1 cellular context compared by ENCODE assay signal in the genomic region with DNA sequence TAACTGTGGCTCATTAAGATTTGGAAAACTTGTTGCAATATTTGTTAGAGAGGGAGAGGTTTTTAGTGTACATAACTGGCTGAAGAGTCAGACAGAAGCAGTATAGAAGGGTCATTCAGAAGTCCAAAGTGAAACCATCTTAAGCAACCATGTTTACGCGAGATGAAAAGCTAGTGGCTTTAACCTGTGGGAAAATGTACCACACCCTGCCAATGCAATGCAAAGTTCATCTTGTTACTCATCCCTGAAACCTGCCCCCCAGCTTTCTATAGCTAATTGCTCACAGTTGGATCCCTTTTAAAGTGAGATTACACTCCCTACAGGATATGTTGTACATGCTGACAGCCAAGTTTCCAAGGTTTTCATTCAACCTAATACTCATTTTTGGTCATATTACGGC.
TF ChIP-seq lines count a peak whose summit lies in the region.

No MANE protein-coding gene starts in this region.

TF ChIP-seq in HEK293, 187 proteins besides CTCF, POLR2A, EP300 and RAD21 (continued from another document):
- TF ChIP-seq, protein P1, sequence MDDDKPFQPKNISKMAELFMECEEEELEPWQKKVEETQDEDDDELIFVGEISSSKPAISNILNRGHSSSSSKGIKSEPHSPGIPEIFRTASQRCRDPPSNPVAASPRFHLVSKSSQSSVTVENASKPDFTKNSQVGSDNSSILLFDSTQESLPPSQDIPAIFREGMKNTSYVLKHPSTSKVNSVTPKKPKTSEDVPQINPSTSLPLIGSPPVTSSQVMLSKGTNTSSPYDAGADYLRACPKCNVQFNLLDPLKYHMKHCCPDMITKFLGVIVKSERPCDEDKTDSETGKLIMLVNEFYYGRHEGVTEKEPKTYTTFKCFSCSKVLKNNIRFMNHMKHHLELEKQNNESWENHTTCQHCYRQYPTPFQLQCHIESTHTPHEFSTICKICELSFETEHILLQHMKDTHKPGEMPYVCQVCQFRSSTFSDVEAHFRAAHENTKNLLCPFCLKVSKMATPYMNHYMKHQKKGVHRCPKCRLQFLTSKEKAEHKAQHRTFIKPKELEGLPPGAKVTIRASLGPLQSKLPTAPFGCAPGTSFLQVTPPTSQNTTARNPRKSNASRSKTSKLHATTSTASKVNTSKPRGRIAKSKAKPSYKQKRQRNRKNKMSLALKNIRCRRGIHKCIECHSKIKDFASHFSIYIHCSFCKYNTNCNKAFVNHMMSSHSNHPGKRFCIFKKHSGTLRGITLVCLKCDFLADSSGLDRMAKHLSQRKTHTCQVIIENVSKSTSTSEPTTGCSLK (tag by site-specific recombination; IDR thresholded peaks at IDR 0.05): no peak
- TF ChIP-seq, protein P2, sequence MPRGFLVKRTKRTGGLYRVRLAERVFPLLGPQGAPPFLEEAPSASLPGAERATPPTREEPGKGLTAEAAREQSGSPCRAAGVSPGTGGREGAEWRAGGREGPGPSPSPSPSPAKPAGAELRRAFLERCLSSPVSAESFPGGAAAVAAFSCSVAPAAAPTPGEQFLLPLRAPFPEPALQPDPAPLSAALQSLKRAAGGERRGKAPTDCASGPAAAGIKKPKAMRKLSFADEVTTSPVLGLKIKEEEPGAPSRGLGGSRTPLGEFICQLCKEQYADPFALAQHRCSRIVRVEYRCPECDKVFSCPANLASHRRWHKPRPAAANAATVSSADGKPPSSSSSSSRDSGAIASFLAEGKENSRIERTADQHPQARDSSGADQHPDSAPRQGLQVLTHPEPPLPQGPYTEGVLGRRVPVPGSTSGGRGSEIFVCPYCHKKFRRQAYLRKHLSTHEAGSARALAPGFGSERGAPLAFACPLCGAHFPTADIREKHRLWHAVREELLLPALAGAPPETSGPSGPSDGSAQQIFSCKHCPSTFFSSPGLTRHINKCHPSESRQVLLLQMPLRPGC (tag by site-specific recombination; IDR thresholded peaks at IDR 0.05): no peak
- TF ChIP-seq ZNF654 (tag by site-specific recombination; IDR thresholded peaks at IDR 0.05; ENCODE audit: low read depth): no peak
- no peak for TF ChIP-seq ZNF324 (tag by site-specific recombination; IDR thresholded peaks at IDR 0.05)
- TF ChIP-seq KLF8 (tag by site-specific recombination; IDR thresholded peaks at IDR 0.05): no peak
- no peak for TF ChIP-seq OVOL3 (tag by site-specific recombination; IDR thresholded peaks at IDR 0.05)
- no peak for TF ChIP-seq ZNF624 (tag by site-specific recombination; IDR thresholded peaks at IDR 0.05)
- TF ChIP-seq ZNF354C (tag by site-specific recombination; IDR thresholded peaks at IDR 0.05; ENCODE audit: borderline replicate concordance, low read depth): no peak
- TF ChIP-seq, protein P3, sequence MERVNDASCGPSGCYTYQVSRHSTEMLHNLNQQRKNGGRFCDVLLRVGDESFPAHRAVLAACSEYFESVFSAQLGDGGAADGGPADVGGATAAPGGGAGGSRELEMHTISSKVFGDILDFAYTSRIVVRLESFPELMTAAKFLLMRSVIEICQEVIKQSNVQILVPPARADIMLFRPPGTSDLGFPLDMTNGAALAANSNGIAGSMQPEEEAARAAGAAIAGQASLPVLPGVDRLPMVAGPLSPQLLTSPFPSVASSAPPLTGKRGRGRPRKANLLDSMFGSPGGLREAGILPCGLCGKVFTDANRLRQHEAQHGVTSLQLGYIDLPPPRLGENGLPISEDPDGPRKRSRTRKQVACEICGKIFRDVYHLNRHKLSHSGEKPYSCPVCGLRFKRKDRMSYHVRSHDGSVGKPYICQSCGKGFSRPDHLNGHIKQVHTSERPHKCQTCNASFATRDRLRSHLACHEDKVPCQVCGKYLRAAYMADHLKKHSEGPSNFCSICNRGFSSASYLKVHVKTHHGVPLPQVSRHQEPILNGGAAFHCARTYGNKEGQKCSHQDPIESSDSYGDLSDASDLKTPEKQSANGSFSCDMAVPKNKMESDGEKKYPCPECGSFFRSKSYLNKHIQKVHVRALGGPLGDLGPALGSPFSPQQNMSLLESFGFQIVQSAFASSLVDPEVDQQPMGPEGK (tag by site-specific recombination; IDR thresholded peaks at IDR 0.05): no peak
- no peak for TF ChIP-seq ZNF23 (tag by site-specific recombination; IDR thresholded peaks at IDR 0.05; ENCODE audit: borderline replicate concordance)
- TF ChIP-seq, protein P4, sequence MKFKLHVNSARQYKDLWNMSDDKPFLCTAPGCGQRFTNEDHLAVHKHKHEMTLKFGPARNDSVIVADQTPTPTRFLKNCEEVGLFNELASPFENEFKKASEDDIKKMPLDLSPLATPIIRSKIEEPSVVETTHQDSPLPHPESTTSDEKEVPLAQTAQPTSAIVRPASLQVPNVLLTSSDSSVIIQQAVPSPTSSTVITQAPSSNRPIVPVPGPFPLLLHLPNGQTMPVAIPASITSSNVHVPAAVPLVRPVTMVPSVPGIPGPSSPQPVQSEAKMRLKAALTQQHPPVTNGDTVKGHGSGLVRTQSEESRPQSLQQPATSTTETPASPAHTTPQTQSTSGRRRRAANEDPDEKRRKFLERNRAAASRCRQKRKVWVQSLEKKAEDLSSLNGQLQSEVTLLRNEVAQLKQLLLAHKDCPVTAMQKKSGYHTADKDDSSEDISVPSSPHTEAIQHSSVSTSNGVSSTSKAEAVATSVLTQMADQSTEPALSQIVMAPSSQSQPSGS (tag by site-specific recombination; IDR thresholded peaks at IDR 0.05; ENCODE audit: low read depth): no peak
- TF ChIP-seq, protein P5, sequence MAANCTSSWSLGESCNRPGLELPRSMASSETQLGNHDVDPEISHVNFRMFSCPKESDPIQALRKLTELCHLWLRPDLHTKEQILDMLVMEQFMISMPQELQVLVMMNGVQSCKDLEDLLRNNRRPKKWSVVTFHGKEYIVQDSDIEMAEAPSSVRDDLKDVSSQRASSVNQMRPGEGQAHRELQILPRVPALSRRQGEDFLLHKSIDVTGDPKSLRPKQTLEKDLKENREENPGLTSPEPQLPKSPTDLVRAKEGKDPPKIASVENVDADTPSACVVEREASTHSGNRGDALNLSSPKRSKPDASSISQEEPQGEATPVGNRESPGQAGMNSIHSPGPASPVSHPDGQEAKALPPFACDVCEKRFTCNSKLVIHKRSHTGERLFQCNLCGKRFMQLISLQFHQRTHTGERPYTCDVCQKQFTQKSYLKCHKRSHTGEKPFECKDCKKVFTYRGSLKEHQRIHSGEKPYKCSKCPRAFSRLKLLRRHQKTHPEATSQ (tag by site-specific recombination; IDR thresholded peaks at IDR 0.05): no peak
- 0 out of 2 replicates have a peak, but pooled peaks have one; percentile 15 for TF ChIP-seq SCRT2 (tag by site-specific recombination; IDR thresholded peaks at IDR 0.05)
- no peak for TF ChIP-seq ZNF394 (tag by site-specific recombination; IDR thresholded peaks at IDR 0.05; ENCODE audit: borderline replicate concordance)
- TF ChIP-seq ZNF157 (tag by site-specific recombination; IDR thresholded peaks at IDR 0.05): no peak
- 0 out of 2 replicates have a peak, but pooled peaks have one; percentile 13 for TF ChIP-seq SCRT1 (tag by site-specific recombination; IDR thresholded peaks at IDR 0.05; ENCODE audit: borderline replicate concordance)
- peak; percentile 46; the same call in 1 of the 2 replicates for TF ChIP-seq WT1 (tag by site-specific recombination; IDR thresholded peaks at IDR 0.05)
- no peak for TF ChIP-seq ZBTB1 (tag by site-specific recombination; IDR thresholded peaks at IDR 0.05)
- peak; percentile 84 for TF ChIP-seq ZIC2 (tag by site-specific recombination; IDR thresholded peaks at IDR 0.05)
- TF ChIP-seq, protein P6, sequence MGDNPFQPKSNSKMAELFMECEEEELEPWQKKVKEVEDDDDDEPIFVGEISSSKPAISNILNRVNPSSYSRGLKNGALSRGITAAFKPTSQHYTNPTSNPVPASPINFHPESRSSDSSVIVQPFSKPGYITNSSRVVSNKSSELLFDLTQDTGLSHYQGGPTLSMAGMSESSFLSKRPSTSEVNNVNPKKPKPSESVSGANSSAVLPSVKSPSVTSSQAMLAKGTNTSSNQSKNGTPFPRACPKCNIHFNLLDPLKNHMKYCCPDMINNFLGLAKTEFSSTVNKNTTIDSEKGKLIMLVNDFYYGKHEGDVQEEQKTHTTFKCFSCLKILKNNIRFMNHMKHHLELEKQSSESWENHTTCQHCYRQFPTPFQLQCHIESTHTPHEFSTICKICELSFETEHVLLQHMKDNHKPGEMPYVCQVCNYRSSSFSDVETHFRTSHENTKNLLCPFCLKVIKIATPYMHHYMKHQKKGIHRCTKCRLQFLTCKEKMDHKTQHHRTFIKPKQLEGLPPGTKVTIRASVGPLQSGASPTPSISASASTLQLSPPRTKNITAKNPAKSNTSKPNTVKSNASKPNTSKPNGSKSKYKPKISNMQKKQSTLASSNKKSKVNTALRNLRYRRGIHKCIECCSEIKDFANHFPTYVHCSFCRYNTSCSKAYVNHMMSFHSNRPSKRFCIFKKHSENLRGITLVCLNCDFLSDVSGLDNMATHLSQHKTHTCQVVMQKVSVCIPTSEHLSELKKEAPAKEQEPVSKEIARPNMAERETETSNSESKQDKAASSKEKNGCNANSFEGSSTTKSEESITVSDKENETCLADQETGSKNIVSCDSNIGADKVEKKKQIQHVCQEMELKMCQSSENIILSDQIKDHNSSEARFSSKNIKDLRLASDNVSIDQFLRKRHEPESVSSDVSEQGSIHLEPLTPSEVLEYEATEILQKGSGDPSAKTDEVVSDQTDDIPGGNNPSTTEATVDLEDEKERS (tag by site-specific recombination; IDR thresholded peaks at IDR 0.05): no peak
- TF ChIP-seq ZNF660 (tag by site-specific recombination; IDR thresholded peaks at IDR 0.05): no peak
- TF ChIP-seq ZNF473 (tag by site-specific recombination; IDR thresholded peaks at IDR 0.05): no peak
- no peak for TF ChIP-seq ZNF621 (tag by site-specific recombination; IDR thresholded peaks at IDR 0.05)
- TF ChIP-seq BCL11A (tag by site-specific recombination; IDR thresholded peaks at IDR 0.05; ENCODE audit: low read depth): no peak
- TF ChIP-seq GLI4 (tag by site-specific recombination; IDR thresholded peaks at IDR 0.05): no peak
